ENCODE assay signal across 9 cellular contexts in the genomic region with DNA sequence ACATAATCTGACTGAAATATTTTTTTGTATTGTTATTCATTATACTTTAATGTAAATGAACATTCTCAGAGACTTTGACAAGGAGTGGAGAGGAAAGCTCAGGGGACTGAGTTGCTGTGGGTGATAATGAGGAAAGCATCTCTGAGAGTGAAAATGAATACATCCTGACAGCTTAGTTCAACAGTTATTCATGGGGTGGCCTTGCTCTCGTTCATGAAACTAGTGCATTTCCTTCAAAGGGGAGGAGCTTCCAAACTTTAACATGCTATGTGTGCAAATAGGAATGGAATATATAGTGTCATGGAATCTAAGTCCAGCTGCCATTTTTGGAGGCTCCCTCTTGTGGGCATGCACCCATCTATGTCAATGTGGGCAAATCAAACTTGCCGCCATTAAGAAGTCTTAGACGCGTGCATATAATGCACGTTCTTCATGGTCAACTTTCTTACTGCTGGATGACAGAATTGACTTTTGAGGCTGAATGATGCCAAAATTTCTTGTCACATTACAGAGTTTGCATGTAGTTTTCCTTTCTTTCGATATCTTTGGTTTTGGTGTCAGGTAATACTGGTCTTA.
DNase-seq lines count a peak whose midpoint lies in the region; ATAC-seq, FAIRE-seq and TF ChIP-seq lines count a peak whose summit lies in the region.
"Had no signal": no experiment of that assay in that cellular context is flagged by ENCODE, and none has a peak within 500 bp of the region (broad histone marks: within the 10 kb centered on the region; RNA-seq: fewer than 3 reads in every experiment).

No MANE protein-coding gene starts in this region.

- H3K4me1 ChIP-seq in CD8-positive, alpha-beta memory T cell (ENCODE audit: insufficient read depth, low read length): no peaks in the 10 kb centered on the region
- peaks cover 0 to 21% (median 6%) of the 10 kb centered on the region in 3 donors for H3K4me1 ChIP-seq in esophagus squamous epithelium

- H3K4me3 Mint-ChIP-seq in CD8-positive, alpha-beta memory T cell: no peak overlapping the region
- peak overlapping the region; percentile 9 for H3K4me3 Mint-ChIP-seq in T-helper 1 cell treated with Interleukin-12 subunit alpha and Interleukin-12 subunit beta and Interleukin-4 antibody, amounts not matched to agents 30 μg/mL and 1 μg/mL, for 36 hours

- FAIRE-seq in GM12892 (lab: Jason Lieb, UNC): peak; percentile 81

- H3K4me3 ChIP-seq in CD8-positive, alpha-beta memory T cell (ENCODE audit: low read length): no peak overlapping the region
- H3K4me3 ChIP-seq in epithelial cell of proximal tubule (ENCODE audit: low read depth, low read length) (no peak overlapping the region), esophagus squamous epithelium (no peak overlapping the region)

- no peak for DNase-seq in CD8-positive, alpha-beta memory T cell
- DNase-seq in GM12892 (ENCODE audit: insufficient read length): no peak
- DNase-seq in epithelial cell of proximal tubule (ENCODE audit: low read depth): no peak
- no peak for DNase-seq in caudate nucleus (lab: John Stamatoyannopoulos, UW)
- no peak for DNase-seq in esophagus squamous epithelium (lab: John Stamatoyannopoulos, UW)
- DNase-seq: activated effector memory CD4-positive, alpha-beta T cell treated with Interleukin-2 at 50 U/mL for 16 hours; DMS153 had no signal

- ATAC-seq in HG02973 (IDR thresholded peaks at IDR 0.05; ENCODE audit: unreplicated experiment): no peak

- TF ChIP-seq POLR2A in GM12892 (IDR thresholded peaks at IDR 0.05; ENCODE audit: low read depth, low read length) (no peak), esophagus squamous epithelium (IDR thresholded peaks at IDR 0.05) (no peak)

- no peaks in the 10 kb centered on the region for H3K36me3 Mint-ChIP-seq in CD8-positive, alpha-beta memory T cell
- peaks cover 9% of the 10 kb centered on the region for H3K36me3 Mint-ChIP-seq in T-helper 1 cell treated with Interleukin-12 subunit alpha and Interleukin-12 subunit beta and Interleukin-4 antibody, amounts not matched to agents 30 μg/mL and 1 μg/mL, for 36 hours (ENCODE audit: low read depth)

- CTCF ChIA-PET in CD8-positive, alpha-beta memory T cell (lab: Charles Lee): interaction anchor here (0.8 to 2.8 kb wide), 5 partner anchors 12 to 241 kb away, joined by 3 to 9 read pairs (median 4); no protein-coding TSS in a partner anchor

- H3K27me3 ChIP-seq in CD8-positive, alpha-beta memory T cell (ENCODE audit: insufficient read depth, low read length, poor library complexity, severe bottlenecking): no peaks in the 10 kb centered on the region
- no peaks in the 10 kb centered on the region for H3K27me3 ChIP-seq in esophagus squamous epithelium

- TF ChIP-seq CTCF in epithelial cell of proximal tubule (conservative IDR thresholded peaks at IDR 0.05; ENCODE audit: low read depth, low read length) (peak; percentile 23), esophagus squamous epithelium (IDR thresholded peaks at IDR 0.05) (peak in 1 of 6 experiments; percentile 6)

- H3K27ac Mint-ChIP-seq in CD8-positive, alpha-beta memory T cell: peak overlapping the region in 1 of 8 donors; percentile 64
- peak overlapping the region; percentile 80 for H3K27ac Mint-ChIP-seq in T-helper 1 cell treated with Interleukin-12 subunit alpha and Interleukin-12 subunit beta and Interleukin-4 antibody, amounts not matched to agents 30 μg/mL and 1 μg/mL, for 36 hours

- H3K36me3 ChIP-seq in CD8-positive, alpha-beta memory T cell (ENCODE audit: insufficient read depth, low read length): no peaks in the 10 kb centered on the region
- no peaks in the 10 kb centered on the region for H3K36me3 ChIP-seq in esophagus squamous epithelium

- H3K9me3 ChIP-seq in CD8-positive, alpha-beta memory T cell (ENCODE audit: low read length): no peaks in the 10 kb centered on the region
- no peaks in the 10 kb centered on the region for H3K9me3 ChIP-seq in esophagus squamous epithelium

- intact Hi-C loops in esophagus squamous epithelium (cut with DNase I): no loop called here

- peaks cover 0 to 1% of the 10 kb centered on the region in 2 donors for H3K27me3 Mint-ChIP-seq in CD8-positive, alpha-beta memory T cell
- H3K27me3 Mint-ChIP-seq in T-helper 1 cell treated with Interleukin-12 subunit alpha and Interleukin-12 subunit beta and Interleukin-4 antibody, amounts not matched to agents 30 μg/mL and 1 μg/mL, for 36 hours (ENCODE audit: low read depth): no peaks in the 10 kb centered on the region

- no peaks in the 10 kb centered on the region for H3K9me3 Mint-ChIP-seq in CD8-positive, alpha-beta memory T cell
- H3K9me3 Mint-ChIP-seq in T-helper 1 cell treated with Interleukin-12 subunit alpha and Interleukin-12 subunit beta and Interleukin-4 antibody, amounts not matched to agents 30 μg/mL and 1 μg/mL, for 36 hours: peaks cover 12% of the 10 kb centered on the region

- POLR2A ChIA-PET in CD8-positive, alpha-beta memory T cell (lab: Charles Lee): no interaction called here

- peaks cover 13 to 31% (median 26%) of the 10 kb centered on the region in 3 donors for H3K4me1 Mint-ChIP-seq in CD8-positive, alpha-beta memory T cell
- peaks cover 48% of the 10 kb centered on the region for H3K4me1 Mint-ChIP-seq in T-helper 1 cell treated with Interleukin-12 subunit alpha and Interleukin-12 subunit beta and Interleukin-4 antibody, amounts not matched to agents 30 μg/mL and 1 μg/mL, for 36 hours (ENCODE audit: low read depth)

- WGBS in esophagus squamous epithelium, 2 donors: 89 to 92% methylated on average over 6 of the region's 6 CpGs

- H3K27ac ChIP-seq in CD8-positive, alpha-beta memory T cell (ENCODE audit: low read depth, low read length): peak overlapping the region; percentile 2
- no peak overlapping the region for H3K27ac ChIP-seq in caudate nucleus (ENCODE audit: low read depth, low read length)
- peak overlapping the region in 2 of 4 donors; percentile 0 to 75 for H3K27ac ChIP-seq in esophagus squamous epithelium
